In the genomic region with DNA sequence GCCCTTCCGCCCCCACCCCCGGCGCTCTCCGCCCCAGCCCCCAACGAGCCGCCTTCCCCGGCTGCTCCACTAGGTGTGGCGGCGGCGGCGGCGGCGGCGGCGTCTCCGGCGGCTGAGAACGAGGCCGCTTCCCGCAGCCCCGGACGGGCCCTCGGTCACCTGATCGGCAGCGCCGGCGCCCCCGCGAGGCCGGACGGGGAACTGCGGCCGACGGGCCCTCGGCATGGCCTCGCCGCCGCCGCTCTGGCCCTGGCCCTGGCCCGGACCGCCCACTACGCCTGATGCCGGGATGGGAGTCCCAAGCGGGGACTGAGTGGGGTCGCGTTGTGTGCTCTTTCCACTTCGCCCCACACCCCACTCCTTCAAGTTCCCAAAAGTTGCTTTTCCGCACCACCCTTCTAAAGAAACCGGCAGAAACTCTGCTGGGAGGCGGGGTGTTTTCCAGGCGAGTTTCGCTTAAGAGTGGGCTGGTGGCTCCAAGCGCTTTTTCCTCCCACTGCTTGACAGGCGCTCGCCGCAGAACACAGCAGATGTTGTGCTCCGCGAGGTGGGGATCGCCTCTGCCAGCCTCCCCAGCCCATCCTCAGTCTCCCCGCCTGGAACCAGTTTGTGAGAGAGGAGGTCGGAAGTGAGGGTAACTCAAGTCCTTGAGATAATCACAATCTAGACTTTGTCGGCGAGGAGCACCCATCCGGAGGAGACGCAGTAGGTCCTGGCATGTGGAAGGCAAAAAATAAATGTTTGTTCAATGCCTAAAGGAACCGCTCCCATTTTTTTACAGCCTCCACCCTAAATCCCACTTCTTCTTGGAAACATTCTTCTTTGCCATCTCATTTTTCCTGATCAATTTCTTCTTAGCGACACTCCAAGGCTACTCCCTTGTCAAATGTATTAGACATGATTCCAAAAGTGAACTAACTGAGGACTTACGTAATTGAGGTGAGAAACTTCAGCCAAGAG, we compare ENCODE assay signal across 8 cellular contexts. TPM values are rescaled to one million over a fixed set of nuclear protein-coding genes. Genes with fewer than 3 reads are reported as not detected.
A peak's percentile ranks its signal among the peaks of the same experiment; 100 is the strongest.
DNase-seq lines count a peak whose midpoint lies in the region; ATAC-seq and TF ChIP-seq lines count a peak whose summit lies in the region.

A gene with protein sequence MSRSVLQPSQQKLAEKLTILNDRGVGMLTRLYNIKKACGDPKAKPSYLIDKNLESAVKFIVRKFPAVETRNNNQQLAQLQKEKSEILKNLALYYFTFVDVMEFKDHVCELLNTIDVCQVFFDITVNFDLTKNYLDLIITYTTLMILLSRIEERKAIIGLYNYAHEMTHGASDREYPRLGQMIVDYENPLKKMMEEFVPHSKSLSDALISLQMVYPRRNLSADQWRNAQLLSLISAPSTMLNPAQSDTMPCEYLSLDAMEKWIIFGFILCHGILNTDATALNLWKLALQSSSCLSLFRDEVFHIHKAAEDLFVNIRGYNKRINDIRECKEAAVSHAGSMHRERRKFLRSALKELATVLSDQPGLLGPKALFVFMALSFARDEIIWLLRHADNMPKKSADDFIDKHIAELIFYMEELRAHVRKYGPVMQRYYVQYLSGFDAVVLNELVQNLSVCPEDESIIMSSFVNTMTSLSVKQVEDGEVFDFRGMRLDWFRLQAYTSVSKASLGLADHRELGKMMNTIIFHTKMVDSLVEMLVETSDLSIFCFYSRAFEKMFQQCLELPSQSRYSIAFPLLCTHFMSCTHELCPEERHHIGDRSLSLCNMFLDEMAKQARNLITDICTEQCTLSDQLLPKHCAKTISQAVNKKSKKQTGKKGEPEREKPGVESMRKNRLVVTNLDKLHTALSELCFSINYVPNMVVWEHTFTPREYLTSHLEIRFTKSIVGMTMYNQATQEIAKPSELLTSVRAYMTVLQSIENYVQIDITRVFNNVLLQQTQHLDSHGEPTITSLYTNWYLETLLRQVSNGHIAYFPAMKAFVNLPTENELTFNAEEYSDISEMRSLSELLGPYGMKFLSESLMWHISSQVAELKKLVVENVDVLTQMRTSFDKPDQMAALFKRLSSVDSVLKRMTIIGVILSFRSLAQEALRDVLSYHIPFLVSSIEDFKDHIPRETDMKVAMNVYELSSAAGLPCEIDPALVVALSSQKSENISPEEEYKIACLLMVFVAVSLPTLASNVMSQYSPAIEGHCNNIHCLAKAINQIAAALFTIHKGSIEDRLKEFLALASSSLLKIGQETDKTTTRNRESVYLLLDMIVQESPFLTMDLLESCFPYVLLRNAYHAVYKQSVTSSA (minus strand): TSS at position 117 of the 960 bp plus-strand sequence. CDS start 358 bp downstream, outside the sequence.

- in situ Hi-C loops in ACHN (cut with HindIII; ENCODE audit: low pct_ligation_motif_present, low pct_unique_long_range_greater_than_20kb, low sequenced_read_pairs) = no loop called here

- ATAC-seq in GM18867 (IDR thresholded peaks at IDR 0.05; ENCODE audit: unreplicated experiment) (peak; percentile 78), HG03103 (IDR thresholded peaks at IDR 0.05; ENCODE audit: low read depth, unreplicated experiment) (peak; percentile 62)

- DNase-seq in ACHN = peak; percentile 89
- DNase-seq in NCI-H524 (lab: John Stamatoyannopoulos, UW) = peak; percentile 68 to 78
- DNase-seq in activated CD8-positive, alpha-beta memory T cell treated with anti-CD3 and anti-CD28 coated beads for 1 hour (ENCODE audit: extremely low read depth in 1 of 2, low read depth in 1 of 2) = peak; percentile 19 to 80
- peak; percentile 75 for DNase-seq in effector CD4-positive, alpha-beta T cell
- DNase-seq in lower leg skin (ENCODE audit: low spot score in 2 of 2) = peak; percentile 82 to 97
- DNase-seq in stimulated activated CD4-positive, alpha-beta T cell treated with anti-CD3 and anti-CD28 coated beads, Interleukin-4, amount 100 ng/mL, for 24 hours = peak; percentile 87

- WGBS in lower leg skin, 2 donors = 2% methylated on average over 25 to 45 of the region's 68 CpGs

- intact Hi-C loops in lower leg skin (cut with DNase I; ENCODE audit: low total_unique reads) = no loop called here

- no peak for TF ChIP-seq CTCF in lower leg skin (IDR thresholded peaks at IDR 0.05)

- H3K4me3 ChIP-seq in lower leg skin (ENCODE audit: low read depth, poor library complexity, severe bottlenecking) = peak within 1 kb of the TSS; percentile 82

- no peak for TF ChIP-seq POLR2A in lower leg skin (IDR thresholded peaks at IDR 0.05)

RNA-seq across cellular contexts. Expression of the gene that starts here (rescaled TPM):
- 100 to 1,000 TPM in 2 of 4 donors, 10 to 100 TPM in 2; 88.3 to 160 (median 122) TPM for total RNA-seq in lower leg skin

Comparison
In these comparisons a context has a peak if more than half of its experiments do, and no peak if none do; other contexts are left out.
1. Peak in every context shown above with its lines: DNase-seq, ATAC-seq and H3K4me3 ChIP-seq.